In genomic region chr5:65969539-65970393, GRCh38 we compare ENCODE assay signal across 14 cellular contexts. TPM values are rescaled to one million over a fixed set of nuclear protein-coding genes. Genes with fewer than 3 reads are reported as not detected.
DNase-seq lines count a peak whose midpoint lies in the region; ATAC-seq, FAIRE-seq and TF ChIP-seq lines count a peak whose summit lies in the region.
"Had no signal": no experiment of that assay in that cellular context is flagged by ENCODE, and none has a peak within 500 bp of the region (broad histone marks: within the 10 kb centered on the region; RNA-seq: fewer than 3 reads in every experiment).

No MANE protein-coding gene starts in this region.

- H4K20me1 ChIP-seq in IMR-90 (ENCODE audit: insufficient read depth, low read length) (peaks cover 98% of the 10 kb centered on the region), K562 (replicated peaks; ENCODE audit: control insufficient read depth, insufficient read depth, low read length) (0 out of 2 replicates have a peak, but pooled peaks cover 4% of the 10 kb centered on the region)

- peaks cover 93% of the 10 kb centered on the region for H3K79me2 ChIP-seq in K562 (ENCODE audit: control insufficient read depth, insufficient read depth, low read length)

- no peak overlapping the region for H3K18ac ChIP-seq in IMR-90 (ENCODE audit: low read depth, low read length)

- CTCF ChIA-PET in IMR-90 (lab: Yijun Ruan, JAX) (interaction anchor here (0.7 to 1.5 kb wide), 2 partner anchors 16 to 54 kb away, joined by 3 read pairs; no protein-coding TSS in a partner anchor), K562 (lab: Yijun Ruan, JAX; ENCODE audit: low intra/inter-chr PET ratio) (no interaction called here)

- H3K4me2 ChIP-seq in IMR-90 (ENCODE audit: low read depth, low read length) (peak overlapping the region; percentile 40), K562 (ENCODE audit: insufficient read depth, low read length) (peak overlapping the region; percentile 63)

- no peak for TF ChIP-seq RAD21 in IMR-90 (IDR thresholded peaks at IDR 0.05; ENCODE audit: low read length)
- no peak for TF ChIP-seq RAD21 in K562 (CRISPR knock-in tag; conservative IDR thresholded peaks at IDR 0.05 in 1 of 2, IDR thresholded peaks at IDR 0.05 in 1 of 2)

- no peak overlapping the region for H2AK9ac ChIP-seq in IMR-90 (replicated peaks; ENCODE audit: low read depth, low read length, poor library complexity)

- no peak overlapping the region for H2AFZ ChIP-seq in IMR-90 (replicated peaks; ENCODE audit: low read length, poor library complexity)
- no peak overlapping the region for H2AFZ ChIP-seq in K562 (ENCODE audit: low read depth, low read length)

- intact Hi-C loops in activated CD4-positive, alpha-beta T cell treated with anti-CD3 and anti-CD28 coated beads, Interleukin-2, amount 10 ng/mL, durations not matched to agents 24 days and 14 days (cut with micrococcal nuclease), result no loop called here
- intact Hi-C loops in IMR-90 (cut with micrococcal nuclease), result loop anchor here (5.0 kb wide), 1 partner anchor 48 kb away; no protein-coding TSS in a partner anchor
- intact Hi-C loops in K562 (cut with micrococcal nuclease), result loop anchor here (10.0 kb wide), 1 partner anchor 175 kb away; the partner anchor contains the start of gene SREK1

- TF ChIP-seq CTCF in IMR-90 (conservative IDR thresholded peaks at IDR 0.05; ENCODE audit: low read depth, low read length) (no peak), K562 (IDR thresholded peaks at IDR 0.05 in 2 of 3, conservative IDR thresholded peaks at IDR 0.05 in 1 of 3; ENCODE audit: insufficient read depth in 2 of 3, low read depth in 1 of 3, low read length in 3 of 3) (no peak), nephron progenitor cell (IDR thresholded peaks at IDR 0.05) (no peak)

- H3K27ac Mint-ChIP-seq in activated CD4-positive, alpha-beta T cell treated with anti-CD3 and anti-CD28 coated beads, Interleukin-2, amount 10 ng/mL, durations not matched to agents 24 days and 14 days, result no peak overlapping the region
- peak overlapping the region; percentile 2 for H3K27ac Mint-ChIP-seq in nephron progenitor cell

- H3K23ac ChIP-seq in IMR-90 (ENCODE audit: low read depth, low read length), result no peak overlapping the region

- TF ChIP-seq POLR2A in IMR-90 (IDR thresholded peaks at IDR 0.05; ENCODE audit: low read depth, low read length) (no peak), K562 (conservative IDR thresholded peaks at IDR 0.05) (no peak)

- peaks cover 16% of the 10 kb centered on the region for H3K36me3 Mint-ChIP-seq in activated CD4-positive, alpha-beta T cell treated with anti-CD3 and anti-CD28 coated beads, Interleukin-2, amount 10 ng/mL, durations not matched to agents 24 days and 14 days (ENCODE audit: low read depth)
- peaks cover 60% of the 10 kb centered on the region for H3K36me3 Mint-ChIP-seq in nephron progenitor cell (ENCODE audit: low read depth)

- H3K36me3 ChIP-seq in IMR-90 (ENCODE audit: control insufficient read depth, insufficient read depth, low read length) (0 out of 2 replicates have a peak, but pooled peaks cover 2% of the 10 kb centered on the region), K562 (ENCODE audit: control insufficient read depth, insufficient read depth, low read length) (peaks cover 11% of the 10 kb centered on the region; the same call in 2 of the 3 replicates)
- H3K36me3 ChIP-seq: vagina had no signal

- in situ Hi-C loops in IMR-90 (cut with MboI; ENCODE audit: low sequenced_read_pairs), result no loop called here
- in situ Hi-C loops in K562 (cut with MboI), result no loop called here

- H3K9ac ChIP-seq in IMR-90 (ENCODE audit: low read depth, low read length) (no peak overlapping the region), K562 (ENCODE audit: insufficient read depth in 1 of 2, low read depth in 2 of 2, low read length in 2 of 2) (peak overlapping the region in 1 of 2 experiments; percentile 42; a peak in 2 of 4 replicates)

- dilution Hi-C loops in IMR-90 (cut with HindIII; ENCODE audit: low sequenced_read_pairs, unreplicated experiment), result no loop called here

- no peaks in the 10 kb centered on the region for H3K9me3 ChIP-seq in IMR-90 (ENCODE audit: control insufficient read depth, insufficient read depth, low read length)
- no peaks in the 10 kb centered on the region for H3K9me3 ChIP-seq in K562 (replicated peaks; ENCODE audit: control insufficient read depth, insufficient read depth, low read depth, low read length)
- H3K9me3 ChIP-seq: vagina had no signal

- WGBS in IMR-90 (ENCODE audit: extremely low coverage in 2 of 2, insufficient read length in 1 of 2), 2 experiments, result no CpG with 5 or more reads among the region's 2 CpGs
- 42% methylated on average over 2 of the region's 2 CpGs for WGBS in K562 (ENCODE audit: insufficient coverage, low coverage, missing lambda C conversion rate)

- no TSS peak for BruUV-seq in IMR-90 (replicated peaks; lab: Mats Ljungman, UMichigan)
- BruUV-seq in K562 (replicated peaks; lab: Mats Ljungman, UMichigan), result no TSS peak

- no peak overlapping the region for H3K14ac ChIP-seq in IMR-90 (replicated peaks; ENCODE audit: low read depth, low read length)

- no peak for DNase-seq in activated CD4-positive, alpha-beta T cell treated with anti-CD3 and anti-CD28 coated beads, Interleukin-2, amount 10 ng/mL, durations not matched to agents 24 days and 14 days
- no peak for DNase-seq in activated CD4-positive, alpha-beta T cell treated with anti-CD3 and anti-CD28 coated beads, Interleukin-2, amount 50 U/mL, for 48 hours
- no peak for DNase-seq in IMR-90
- no peak for DNase-seq in K562 (ENCODE audit: extremely low read depth in 1 of 4, low spot score in 3 of 4)
- no peak for DNase-seq in nephron progenitor cell
- no peak for DNase-seq in cerebellum (ENCODE audit: low spot score)
- DNase-seq: caudate nucleus, DMS79, erythroblast, HCEC 1CT, NCI-H446 treated with DMSO at 0.1 percent for 48 hours had no signal

- no peak overlapping the region for H2BK20ac ChIP-seq in IMR-90 (ENCODE audit: low read depth, low read length)

- H3K4me3 Mint-ChIP-seq in activated CD4-positive, alpha-beta T cell treated with anti-CD3 and anti-CD28 coated beads, Interleukin-2, amount 10 ng/mL, durations not matched to agents 24 days and 14 days, result peak overlapping the region; percentile 15
- H3K4me3 Mint-ChIP-seq in nephron progenitor cell, result no peak overlapping the region

- H2BK5ac ChIP-seq in IMR-90 (ENCODE audit: low read depth, low read length, poor library complexity, severe bottlenecking), result no peak overlapping the region

- H2BK120ac ChIP-seq in IMR-90 (ENCODE audit: low read depth, low read length), result no peak overlapping the region

- peaks cover 11 to 82% of the 10 kb centered on the region in 2 experiments; a peak in 3 of 4 replicates for H3K79me1 ChIP-seq in IMR-90 (ENCODE audit: low read depth in 1 of 2, low read length in 2 of 2)

- H3K4me1 ChIP-seq in IMR-90 (ENCODE audit: control insufficient read depth, insufficient read depth, low read length), result peaks cover 10% of the 10 kb centered on the region
- H3K4me1 ChIP-seq in K562 (replicated peaks in 1 of 2; ENCODE audit: control insufficient read depth in 2 of 2, insufficient read depth in 2 of 2, low read length in 2 of 2), result peaks cover 21 to 50% of the 10 kb centered on the region in 2 experiments

- H3K27ac ChIP-seq in IMR-90 (ENCODE audit: insufficient read depth, low read length), result no peak overlapping the region
- peak overlapping the region; percentile 54 for H3K27ac ChIP-seq in K562 (ENCODE audit: extremely low read depth, low read depth, low read length)
- H3K27ac ChIP-seq: vagina had no signal

- no peak for TF ChIP-seq EP300 in K562 (IDR thresholded peaks at IDR 0.05; ENCODE audit: low read length)

- H4K91ac ChIP-seq in IMR-90 (ENCODE audit: insufficient read depth, low read depth, low read length), result no peak overlapping the region

- no peak overlapping the region for H4K8ac ChIP-seq in IMR-90 (ENCODE audit: low read depth in 2 of 2, low read length in 2 of 2)

- no peak overlapping the region for H4K5ac ChIP-seq in IMR-90 (ENCODE audit: low read depth, low read length)

- POLR2A ChIA-PET in IMR-90 (lab: Charles Lee; ENCODE audit: unreplicated experiment) (no interaction called here), K562 (lab: Yijun Ruan, JAX) (interaction anchor here (0.7 to 1.6 kb wide), 5 partner anchors 13 to 205 kb away, joined by 3 to 6 read pairs (median 3); no protein-coding TSS in a partner anchor)

- no peak overlapping the region for H3K56ac ChIP-seq in IMR-90 (ENCODE audit: extremely low read depth, insufficient read depth, low read length)

- 0 out of 2 replicates have a peak, but pooled peaks have one; percentile 25 for ATAC-seq in IMR-90 (ENCODE audit: low read depth)
- no peak for ATAC-seq in K562
- no peak for ATAC-seq in GM21381 (IDR thresholded peaks at IDR 0.05; ENCODE audit: unreplicated experiment)
- no peak for ATAC-seq in GM21360 (IDR thresholded peaks at IDR 0.05; ENCODE audit: unreplicated experiment)

- H3K9me3 Mint-ChIP-seq in activated CD4-positive, alpha-beta T cell treated with anti-CD3 and anti-CD28 coated beads, Interleukin-2, amount 10 ng/mL, durations not matched to agents 24 days and 14 days, result no peaks in the 10 kb centered on the region
- peaks cover 39% of the 10 kb centered on the region for H3K9me3 Mint-ChIP-seq in nephron progenitor cell

- FAIRE-seq in K562 (lab: Jason Lieb, UNC), result no peak

- H3K4me1 Mint-ChIP-seq in activated CD4-positive, alpha-beta T cell treated with anti-CD3 and anti-CD28 coated beads, Interleukin-2, amount 10 ng/mL, durations not matched to agents 24 days and 14 days, result peaks cover 26% of the 10 kb centered on the region
- H3K4me1 Mint-ChIP-seq in nephron progenitor cell, result peaks cover 32% of the 10 kb centered on the region

- H3K9me1 ChIP-seq in IMR-90 (ENCODE audit: insufficient read depth, low read length), result peaks cover 14% of the 10 kb centered on the region
- H3K9me1 ChIP-seq in K562 (ENCODE audit: control insufficient read depth, insufficient read depth, low read length), result peaks cover 3% of the 10 kb centered on the region

- H3K4me3 ChIP-seq in IMR-90 (ENCODE audit: insufficient read depth, low read depth, low read length) (no peak overlapping the region), K562 (no peak overlapping the region)
- H3K4me3 ChIP-seq: vagina had no signal

- H3K4ac ChIP-seq in IMR-90 (ENCODE audit: low read depth, low read length), result no peak overlapping the region

- H2BK15ac ChIP-seq in IMR-90 (ENCODE audit: low read depth, low read length), result no peak overlapping the region

- no peaks in the 10 kb centered on the region for H3K27me3 Mint-ChIP-seq in activated CD4-positive, alpha-beta T cell treated with anti-CD3 and anti-CD28 coated beads, Interleukin-2, amount 10 ng/mL, durations not matched to agents 24 days and 14 days
- H3K27me3 Mint-ChIP-seq in nephron progenitor cell (ENCODE audit: low read depth, poor library complexity), result no peaks in the 10 kb centered on the region

- H2AK5ac ChIP-seq in IMR-90 (ENCODE audit: low read depth, low read length), result no peak overlapping the region

- H3K27me3 ChIP-seq in IMR-90 (ENCODE audit: control insufficient read depth, insufficient read depth, low read length), result no peaks in the 10 kb centered on the region
- H3K27me3 ChIP-seq in K562 (ENCODE audit: control insufficient read depth in 2 of 2, insufficient read depth in 2 of 2, low read length in 2 of 2), result no peaks in the 10 kb centered on the region
- H3K27me3 ChIP-seq: vagina had no signal

RNA-seq across cellular contexts. Expression of gene ERBIN, which starts 43.4 kb away (rescaled TPM):
- 28.6 and 29.2 TPM in 2 replicates for total RNA-seq in activated CD4-positive, alpha-beta T cell treated with anti-CD3 and anti-CD28 coated beads, Interleukin-2, amount 10 ng/mL, durations not matched to agents 24 days and 14 days
- 70.1 and 107 TPM in 2 replicates for total RNA-seq in IMR-90 (2012; rRNA removed)
- 23.5 and 25.8 TPM in 2 replicates for polyA plus RNA-seq in IMR-90 (2012; rRNA removed)
- polyA plus RNA-seq in IMR-90 (2012; cell fraction: cytosol; rRNA removed), result 2.3 and 2.5 TPM in 2 replicates
- 2.7 and 29.1 TPM in 2 replicates for polyA plus RNA-seq in IMR-90 (2012; cell fraction: nucleus; rRNA removed; ENCODE audit: low replicate concordance)
- 112 and 233 TPM in 2 replicates for total RNA-seq in K562 (2011; cell fraction: chromatin; rRNA removed; ENCODE audit: low replicate concordance)
- total RNA-seq in K562 (2011; cell fraction: nucleolus; rRNA removed), result 51.4 and 66.5 TPM in 2 replicates
- 75.7 and 89.3 TPM in 2 replicates for total RNA-seq in K562 (2011; cell fraction: nucleoplasm; rRNA removed)
- 27.9 and 41.7 TPM in 2 replicates for total RNA-seq in K562 (2014; rRNA removed)
- 62.1 and 80.5 TPM in 2 replicates for total RNA-seq in K562 (2014; rRNA removed; fragmentation: Illumina TruSeq; extraction: Trizol)
- 66.1 and 72.8 TPM in 2 replicates for total RNA-seq in K562 (2015; rRNA removed; fragmentation: Illumina TruSeq; extraction: Trizol)
- 47.5 and 50.8 TPM in 2 replicates for total RNA-seq in K562 (2021)
- 37.9 and 56.9 TPM in 2 replicates for polyA plus RNA-seq in K562 (2011; rRNA removed)
- polyA plus RNA-seq in K562 (2011; cell fraction: cytosol; rRNA removed), result 11.3 and 18.9 TPM in 2 replicates
- 35.7 and 43.4 TPM in 2 replicates for polyA plus RNA-seq in K562 (2011; cell fraction: nucleus; rRNA removed)
- polyA plus RNA-seq in K562 (2012), result 21.0 and 29.0 TPM in 2 replicates
- 39.0 and 40.6 TPM in 2 replicates for polyA plus RNA-seq in K562 (2014; fragmentation: Illumina TruSeq; extraction: Trizol)
- 10 to 100 TPM; 11.9 to 12.1 TPM for polyA plus RNA-seq in K562 (2014; fragmentation: Nextera tagmentation; extraction: Ambion mirVana)
- polyA plus RNA-seq in K562 (2014; rRNA removed), result 38.6 and 40.4 TPM in 2 replicates
- polyA minus RNA-seq in K562 (2011; rRNA and poly(A)+ RNA removed), result 120 and 130 TPM in 2 replicates
- polyA minus RNA-seq in K562 (2011; cell fraction: cytosol; rRNA and poly(A)+ RNA removed), result 29.4 and 46.2 TPM in 2 replicates
- polyA minus RNA-seq in K562 (2011; cell fraction: nucleus; rRNA and poly(A)+ RNA removed), result 102 and 130 TPM in 2 replicates
- 119 TPM for total RNA-seq in cerebellum
